Comparison of ENCODE assay signal across 1 cellular context in the genomic region with DNA sequence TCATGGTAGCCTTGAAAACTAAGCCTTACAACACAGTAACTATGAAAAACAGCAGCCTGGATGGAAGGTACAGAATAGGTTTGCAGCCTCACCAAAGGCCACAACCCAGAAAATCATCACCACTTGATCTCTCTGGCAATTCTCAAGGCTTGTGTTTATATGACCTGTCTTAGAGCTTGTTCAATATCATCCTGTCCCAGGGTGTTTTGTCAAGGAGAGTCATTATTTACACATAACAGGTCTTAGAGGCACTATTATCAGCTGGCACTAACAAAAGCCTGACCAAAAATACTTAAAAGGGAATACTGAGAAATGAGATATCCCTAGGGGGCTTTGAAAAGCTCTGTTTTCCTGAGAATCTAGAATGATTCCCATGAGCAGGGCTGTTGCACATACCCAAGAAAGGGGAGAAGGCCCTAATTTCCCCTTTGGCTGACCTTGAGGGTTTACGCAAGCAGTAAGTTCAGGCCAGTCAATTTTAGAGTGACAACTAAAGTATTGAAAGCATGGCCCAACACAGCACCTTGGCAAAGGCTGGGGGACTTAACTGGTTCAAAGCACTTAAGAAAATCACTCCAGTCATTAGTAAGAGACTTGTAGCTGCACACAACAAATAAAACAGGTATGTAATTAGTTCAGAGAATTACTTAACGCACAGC.
TF ChIP-seq lines count a peak whose summit lies in the region.

No MANE protein-coding gene starts in this region.

TF ChIP-seq in GM23338, 12 proteins besides CTCF, POLR2A, EP300 and RAD21 (continued from another document):
- TF ChIP-seq REST (IDR thresholded peaks at IDR 0.05; ENCODE audit: unreplicated experiment) (no peak), ZNF331 (CRISPR knock-in tag; IDR thresholded peaks at IDR 0.05; ENCODE audit: low read depth) (no peak), EZH2phosphoT487 (IDR thresholded peaks at IDR 0.05; ENCODE audit: unreplicated experiment) (no peak), CREB1 (CRISPR knock-in tag; IDR thresholded peaks at IDR 0.05; ENCODE audit: low read depth) (no peak), ETS1 (IDR thresholded peaks at IDR 0.05) (no peak), POLR2AphosphoS5 (IDR thresholded peaks at IDR 0.05; ENCODE audit: low read depth) (no peak)
